ENCODE assay signal across 13 cellular contexts in genomic region chr11:79087957-79088318, GRCh38.
DNase-seq lines count a peak whose midpoint lies in the region; ATAC-seq and TF ChIP-seq lines count a peak whose summit lies in the region.
"Had no signal": no experiment of that assay in that cellular context is flagged by ENCODE, and none has a peak within 500 bp of the region (broad histone marks: within the 10 kb centered on the region; RNA-seq: fewer than 3 reads in every experiment).

No MANE protein-coding gene starts in this region.

- H3F3A ChIP-seq in smooth muscle cell (ENCODE audit: low read depth), result peaks cover 9% of the 10 kb centered on the region

- no peaks in the 10 kb centered on the region for H3K9me3 ChIP-seq in HUES48 (ENCODE audit: control insufficient read depth, insufficient read depth, low read length)
- H3K9me3 ChIP-seq in adipocyte (ENCODE audit: control insufficient read depth, low read length), result no peaks in the 10 kb centered on the region
- H3K9me3 ChIP-seq in iPS-20b (ENCODE audit: insufficient read depth, low read depth, low read length), result no peaks in the 10 kb centered on the region
- H3K9me3 ChIP-seq in smooth muscle cell (replicated peaks; ENCODE audit: low read depth), result no peaks in the 10 kb centered on the region

- no peaks in the 10 kb centered on the region for H3K79me2 ChIP-seq in smooth muscle cell (ENCODE audit: low read depth)

- no peak overlapping the region for H2AFZ ChIP-seq in smooth muscle cell (ENCODE audit: low read depth)

- H3K9ac ChIP-seq in HUES48 (ENCODE audit: low read depth, low read length) (no peak overlapping the region), adipocyte (ENCODE audit: low read length) (no peak overlapping the region), iPS-20b (ENCODE audit: low read depth, low read length) (peak overlapping the region; percentile 34; the same call in 1 of the 2 replicates), smooth muscle cell (ENCODE audit: low read depth) (no peak overlapping the region)

- no peak for TF ChIP-seq CTCF in smooth muscle cell (IDR thresholded peaks at IDR 0.05; ENCODE audit: borderline replicate concordance, insufficient read depth, poor library complexity, severe bottlenecking)

- H3K27ac ChIP-seq in HUES48 (ENCODE audit: low read depth, low read length) (peak overlapping the region; percentile 78), iPS-20b (ENCODE audit: low read length) (no peak overlapping the region), smooth muscle cell (ENCODE audit: low read depth) (peak overlapping the region; percentile 71)

- H4K20me1 ChIP-seq in smooth muscle cell (ENCODE audit: low read depth), result no peaks in the 10 kb centered on the region

- H3K36me3 ChIP-seq in HUES48 (ENCODE audit: control insufficient read depth, insufficient read depth, low read length), result no peaks in the 10 kb centered on the region
- H3K36me3 ChIP-seq in adipocyte (ENCODE audit: control insufficient read depth, insufficient read depth, low read length, severe bottlenecking), result no peaks in the 10 kb centered on the region
- no peaks in the 10 kb centered on the region for H3K36me3 ChIP-seq in iPS-20b (ENCODE audit: insufficient read depth, low read depth, low read length)
- H3K36me3 ChIP-seq in smooth muscle cell (ENCODE audit: low read depth), result no peaks in the 10 kb centered on the region

- DNase-seq in adipocyte (ENCODE audit: low read depth) (peak; percentile 67), smooth muscle cell (lab: John Stamatoyannopoulos, UW; ENCODE audit: unreplicated experiment) (peak; percentile 15), NCI-H510A (lab: John Stamatoyannopoulos, UW) (no peak), SHP77 (lab: John Stamatoyannopoulos, UW) (no peak)
- DNase-seq: activated CD4-positive, alpha-beta T cell treated with anti-CD3 and anti-CD28 coated beads, Interleukin-2, amount 50 U/mL, for 48 hours; anterior cingulate cortex; effector CD4-positive, alpha-beta T cell; NCI-H1105 treated with DMSO at 0.1 percent for 48 hours; NCI-H345; stimulated activated naive CD8-positive, alpha-beta T cell treated with anti-CD3 and anti-CD28 coated beads, Interleukin-15, amount 100 ng/mL, for 72 hours had no signal

- H3K4me2 ChIP-seq in smooth muscle cell, result peak overlapping the region; percentile 69

- H3K27me3 ChIP-seq in HUES48 (ENCODE audit: control insufficient read depth, insufficient read depth, low read length) (no peaks in the 10 kb centered on the region), adipocyte (replicated peaks; ENCODE audit: control insufficient read depth, insufficient read depth, low read length) (no peaks in the 10 kb centered on the region), iPS-20b (ENCODE audit: insufficient read depth, low read length) (no peaks in the 10 kb centered on the region), smooth muscle cell (ENCODE audit: low read depth) (no peaks in the 10 kb centered on the region)

- H3K4me1 ChIP-seq in HUES48 (ENCODE audit: control insufficient read depth, insufficient read depth, low read length) (peaks cover 31% of the 10 kb centered on the region), adipocyte (ENCODE audit: control insufficient read depth, insufficient read depth, low read length) (peaks cover 17% of the 10 kb centered on the region), iPS-20b (ENCODE audit: insufficient read depth, low read length) (peaks cover 21% of the 10 kb centered on the region; the same call in 1 of the 2 replicates), smooth muscle cell (ENCODE audit: low read depth) (peaks cover 28% of the 10 kb centered on the region)

- 11% methylated on average over 5 of the region's 5 CpGs for WGBS in smooth muscle cell (ENCODE audit: low lambda C conversion rate)

- H3K4me3 ChIP-seq in HUES48 (ENCODE audit: low read depth, low read length), result no peak overlapping the region
- no peak overlapping the region for H3K4me3 ChIP-seq in adipocyte (ENCODE audit: low read length)
- no peak overlapping the region for H3K4me3 ChIP-seq in iPS-20b (ENCODE audit: low read length)
- H3K4me3 ChIP-seq in smooth muscle cell, result no peak overlapping the region

- ATAC-seq in GM18861 (IDR thresholded peaks at IDR 0.05; ENCODE audit: unreplicated experiment), result no peak
- ATAC-seq: stimulated activated naive CD8-positive, alpha-beta T cell treated with anti-CD3 and anti-CD28 coated beads, Interleukin-15, amount 100 ng/mL, for 72 hours had no signal

Comparison
In these comparisons a context has a peak if more than half of its experiments do, and no peak if none do; other contexts are left out.
1. DNase-seq: peak in adipocyte (single experiment) and smooth muscle cell (single experiment); none in NCI-H510A (single experiment) and SHP77 (0 of 2).